Comparison of ENCODE assay signal across 14 cellular contexts in the genomic region with DNA sequence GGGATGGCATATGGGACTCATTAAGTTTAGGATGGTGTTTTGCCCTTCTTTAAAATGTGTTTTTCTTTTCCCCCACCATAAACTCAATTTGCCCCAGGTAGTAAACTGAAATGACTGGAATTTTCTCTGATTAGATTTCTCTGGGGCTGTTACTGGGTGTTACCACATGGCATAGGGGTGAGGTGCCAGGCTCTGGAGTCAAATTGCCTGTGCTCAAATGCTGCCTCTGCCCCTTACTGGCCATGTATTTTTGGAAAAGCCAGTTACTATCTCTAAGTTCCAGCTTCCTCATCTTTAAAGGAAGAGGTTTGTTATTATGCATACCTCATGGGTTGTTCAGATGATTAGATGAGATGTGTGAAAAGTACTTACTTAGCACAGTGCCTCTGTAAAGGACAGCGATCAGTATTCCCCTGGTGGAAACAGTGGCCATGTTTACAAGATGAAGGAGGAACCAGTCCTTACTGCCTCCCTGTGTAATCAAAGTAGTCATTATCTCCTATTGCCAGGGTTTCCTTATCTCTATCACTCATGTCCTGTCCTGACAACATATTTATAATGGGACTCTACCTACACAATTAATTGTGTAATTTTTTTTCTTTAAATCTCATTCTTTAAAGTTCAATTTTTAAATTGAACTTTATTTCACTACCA.
"Had no signal": no experiment of that assay in that cellular context is flagged by ENCODE, and none has a peak within 500 bp of the region (broad histone marks: within the 10 kb centered on the region; RNA-seq: fewer than 3 reads in every experiment).

No MANE protein-coding gene starts in this region.

- H3K4me3 ChIP-seq: ascending aorta, breast epithelium, heart left ventricle, left ventricle myocardium inferior, suprapubic skin had no signal

- ATAC-seq: activated T-cell treated with anti-CD3 and anti-CD28 coated beads, Interleukin-2, amount 50 U/mL, for 72 hours; heart left ventricle had no signal

- DNase-seq: activated CD4-positive, CD25-positive, alpha-beta regulatory T cell treated with anti-CD3 and anti-CD28 coated beads, Interleukin-2, amount 50 U/mL, for 72 hours; activated CD8-positive, alpha-beta memory T cell treated with anti-CD3 and anti-CD28 coated beads for 24 hours; activated effector memory CD4-positive, alpha-beta T cell treated with anti-CD3 and anti-CD28 coated beads, Interleukin-2, amount 50 U/mL, for 16 hours; activated T-cell treated with anti-CD3 and anti-CD28 coated beads, Interleukin-2, amount 50 U/mL, for 72 hours; cortex of kidney; erythroblast; foreskin melanocyte; heart left ventricle; left ventricle myocardium inferior; mammary epithelial cell had no signal

- H3K4me1 ChIP-seq: breast epithelium, suprapubic skin had no signal

- H3K36me3 ChIP-seq: ascending aorta, breast epithelium, heart left ventricle, left ventricle myocardium inferior, suprapubic skin had no signal

- H3K27ac ChIP-seq: breast epithelium, left ventricle myocardium inferior, suprapubic skin had no signal

- FAIRE-seq: endometrium had no signal

- H3K9me3 ChIP-seq: ascending aorta, breast epithelium, heart left ventricle, left ventricle myocardium inferior, suprapubic skin had no signal

- H3K27me3 ChIP-seq: ascending aorta, breast epithelium had no signal
